14 cellular contexts compared by ENCODE assay signal in genomic region chr11:117384045-117384444, GRCh38. TPM values are rescaled to one million over a fixed set of nuclear protein-coding genes. Genes with fewer than 3 reads are reported as not detected.
A peak's percentile ranks its signal among the peaks of the same experiment; 100 is the strongest.
DNase-seq lines count a peak whose midpoint lies in the region; TF ChIP-seq lines count a peak whose summit lies in the region.
"Had no signal": no experiment of that assay in that cellular context is flagged by ENCODE, and none has a peak within 500 bp of the region (broad histone marks: within the 10 kb centered on the region; RNA-seq: fewer than 3 reads in every experiment).

No MANE protein-coding gene starts in this region.

- H3K27ac Mint-ChIP-seq in glutamatergic neuron (ENCODE audit: unreplicated experiment): no peak overlapping the region
- H3K27ac Mint-ChIP-seq: activated naive CD8-positive, alpha-beta T cell; stimulated activated naive CD8-positive, alpha-beta T cell treated with anti-CD3 and anti-CD28 coated beads, Interleukin-15, amount 100 ng/mL, for 72 hours had no signal

- H3K9me3 ChIP-seq in sigmoid colon (no peaks in the 10 kb centered on the region), right atrium auricular region (no peaks in the 10 kb centered on the region)

- 94 to 100% methylated on average over 1 of the region's 1 CpG for WGBS in sigmoid colon, 2 donors

- TF ChIP-seq CTCF in fibroblast of mammary gland (conservative IDR thresholded peaks at IDR 0.05; ENCODE audit: control insufficient read depth, insufficient read depth, low read depth, low read length) (no peak), sigmoid colon (IDR thresholded peaks at IDR 0.05) (no peak), glutamatergic neuron (IDR thresholded peaks at IDR 0.05; ENCODE audit: partially characterized antibody, unreplicated experiment) (no peak), right atrium auricular region (IDR thresholded peaks at IDR 0.05) (no peak)

- H3K27ac ChIP-seq in sigmoid colon (no peak overlapping the region), right atrium auricular region (no peak overlapping the region)

- H3K27me3 ChIP-seq in sigmoid colon (no peaks in the 10 kb centered on the region), right atrium auricular region (no peaks in the 10 kb centered on the region)

- TF ChIP-seq EP300 in sigmoid colon (IDR thresholded peaks at IDR 0.05): no peak

- TF ChIP-seq POLR2A in sigmoid colon (IDR thresholded peaks at IDR 0.05): no peak

- H3K4me1 Mint-ChIP-seq in glutamatergic neuron (ENCODE audit: low read depth, unreplicated experiment): peaks cover 6% of the 10 kb centered on the region
- H3K4me1 Mint-ChIP-seq: stimulated activated naive CD8-positive, alpha-beta T cell treated with anti-CD3 and anti-CD28 coated beads, Interleukin-15, amount 100 ng/mL, for 72 hours had no signal

- DNase-seq in H4 (ENCODE audit: low spot score) (peak; percentile 20), T1000 (lab: John Stamatoyannopoulos, UW) (peak; percentile 7), fibroblast of mammary gland (ENCODE audit: low read depth) (peak; percentile 95), sigmoid colon (peak; percentile 7), glutamatergic neuron (no peak), foreskin melanocyte (no peak), hippocampal formation (lab: John Stamatoyannopoulos, UW) (no peak), right atrium auricular region (ENCODE audit: low spot score) (no peak)
- DNase-seq: left colon; NCI-H1105; NK-92 treated with Interleukin-12 subunit alpha and Interleukin-12 subunit beta, amount 100 ng/mL, for 24 hours; stimulated activated naive CD8-positive, alpha-beta T cell treated with anti-CD3 and anti-CD28 coated beads, Interleukin-15, amount 100 ng/mL, for 72 hours; T-helper 2 cell had no signal

- peaks cover 2% of the 10 kb centered on the region for H3K27me3 Mint-ChIP-seq in glutamatergic neuron (ENCODE audit: unreplicated experiment)
- H3K27me3 Mint-ChIP-seq: activated naive CD8-positive, alpha-beta T cell; stimulated activated naive CD8-positive, alpha-beta T cell treated with anti-CD3 and anti-CD28 coated beads, Interleukin-15, amount 100 ng/mL, for 72 hours had no signal

- no peaks in the 10 kb centered on the region for H3K9me3 Mint-ChIP-seq in glutamatergic neuron (ENCODE audit: unreplicated experiment)
- H3K9me3 Mint-ChIP-seq: stimulated activated naive CD8-positive, alpha-beta T cell treated with anti-CD3 and anti-CD28 coated beads, Interleukin-15, amount 100 ng/mL, for 72 hours had no signal

- H3K4me1 ChIP-seq in sigmoid colon (no peaks in the 10 kb centered on the region), right atrium auricular region (peaks cover 0 to 5% of the 10 kb centered on the region in 2 donors)

- no peak overlapping the region for H3K4me3 Mint-ChIP-seq in glutamatergic neuron (ENCODE audit: unreplicated experiment)
- H3K4me3 Mint-ChIP-seq: activated naive CD8-positive, alpha-beta T cell; stimulated activated naive CD8-positive, alpha-beta T cell treated with anti-CD3 and anti-CD28 coated beads, Interleukin-15, amount 100 ng/mL, for 72 hours had no signal

- H3K36me3 ChIP-seq in sigmoid colon (peaks cover 5 to 90% (median 37%) of the 10 kb centered on the region in 4 donors), right atrium auricular region (peaks cover 41% of the 10 kb centered on the region)

- H3K4me3 ChIP-seq in fibroblast of mammary gland (ENCODE audit: control insufficient read depth, low read depth, low read length) (no peak overlapping the region), sigmoid colon (no peak overlapping the region), right atrium auricular region (no peak overlapping the region)

- intact Hi-C loops in sigmoid colon (cut with DNase I): no loop called here

- H3K36me3 Mint-ChIP-seq in glutamatergic neuron (ENCODE audit: unreplicated experiment): no peaks in the 10 kb centered on the region

RNA-seq across cellular contexts. Expression of gene CEP164, which starts 56.4 kb away (rescaled TPM):
- 16.5 and 19.6 TPM in 2 replicates for total RNA-seq in H4 (2014; rRNA removed; shearing (Covaris generic))
- 10 to 100 TPM; 12.5 to 40.4 (median 20.4) TPM for total RNA-seq in sigmoid colon
- 10 to 100 TPM in 1 of 3 donors, 1 to 10 TPM in 2; 1.8 to 19.4 (median 4.9) TPM for polyA plus RNA-seq in sigmoid colon
- 27.1 TPM for total RNA-seq in glutamatergic neuron (ENCODE audit: unreplicated experiment)
- total RNA-seq in right atrium auricular region: 1 to 10 TPM; 3.3 to 7.6 TPM

Comparison
In these comparisons a context has a peak if more than half of its experiments do, and no peak if none do; other contexts are left out.
1. DNase-seq: peak in H4 (single experiment), T1000 (single experiment), fibroblast of mammary gland (single experiment) and sigmoid colon (single experiment); none in glutamatergic neuron (single experiment), foreskin melanocyte (single experiment), hippocampal formation (0 of 2) and right atrium auricular region (single experiment).